In the genomic region with DNA sequence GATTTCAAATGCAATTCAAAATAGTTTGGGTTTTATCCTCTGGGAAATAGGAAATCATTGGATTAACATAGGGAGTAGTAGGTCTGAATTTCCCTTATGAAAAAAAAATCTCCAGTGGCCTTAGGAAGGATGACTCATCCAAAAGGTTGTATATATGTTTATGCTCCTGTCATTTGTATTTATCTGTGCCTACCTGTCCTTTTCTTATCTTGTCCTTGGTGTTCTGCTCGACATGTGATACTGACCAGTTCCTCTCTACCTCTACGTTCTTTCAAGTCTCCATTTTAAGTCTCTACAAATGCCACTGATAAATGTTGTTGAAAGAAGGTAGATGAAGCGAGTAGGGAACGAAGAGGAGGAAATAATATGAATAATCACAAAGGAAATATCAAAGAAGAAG, we compare ENCODE assay signal across 19 cellular contexts. TPM values are rescaled to one million over a fixed set of nuclear protein-coding genes. Genes with fewer than 3 reads are reported as not detected.
"Had no signal": no experiment of that assay in that cellular context is flagged by ENCODE, and none has a peak within 500 bp of the region (broad histone marks: within the 10 kb centered on the region; RNA-seq: fewer than 3 reads in every experiment).

No MANE protein-coding gene starts in this region.

- H3K27me3 ChIP-seq: heart left ventricle, neutrophil, right atrium auricular region, tibial artery, upper lobe of right lung, vagina had no signal

- H3K4me3 ChIP-seq: coronary artery, heart left ventricle, right atrium auricular region, tibial artery, upper lobe of right lung, vagina had no signal

- H3K27ac Mint-ChIP-seq: endodermal cell; naive thymus-derived CD8-positive, alpha-beta T cell; stimulated activated effector memory CD8-positive, alpha-beta T cell treated with anti-CD3 and anti-CD28 coated beads, Interleukin-12 subunit alpha, Interleukin-12 subunit beta, amount 100 ng/mL, for 72 hours had no signal

- ATAC-seq: heart left ventricle; naive thymus-derived CD8-positive, alpha-beta T cell; stimulated activated effector memory CD8-positive, alpha-beta T cell treated with anti-CD3 and anti-CD28 coated beads, Interleukin-12 subunit alpha, Interleukin-12 subunit beta, amount 100 ng/mL, for 72 hours; stimulated activated naive CD8-positive, alpha-beta T cell treated with anti-CD3 and anti-CD28 coated beads, Interleukin-15, Interleukin-2, amounts not matched to agents 100 U/mL and 50 U/mL, for 24 hours; upper lobe of right lung had no signal

- H3K4me1 Mint-ChIP-seq: naive thymus-derived CD8-positive, alpha-beta T cell; stimulated activated effector memory CD8-positive, alpha-beta T cell treated with anti-CD3 and anti-CD28 coated beads, Interleukin-12 subunit alpha, Interleukin-12 subunit beta, amount 100 ng/mL, for 72 hours had no signal

- H3K36me3 ChIP-seq: heart left ventricle, neutrophil, right atrium auricular region, tibial artery, upper lobe of right lung, vagina had no signal

- H3K36me3 Mint-ChIP-seq: naive thymus-derived CD8-positive, alpha-beta T cell; stimulated activated effector memory CD8-positive, alpha-beta T cell treated with anti-CD3 and anti-CD28 coated beads, Interleukin-12 subunit alpha, Interleukin-12 subunit beta, amount 100 ng/mL, for 72 hours had no signal

- H3K27ac ChIP-seq: coronary artery, heart left ventricle, neutrophil, right atrium auricular region, tibial artery, upper lobe of right lung, vagina had no signal

- H3K9me3 ChIP-seq: heart left ventricle, neutrophil, right atrium auricular region, tibial artery, upper lobe of right lung, vagina had no signal

- H3K4me1 ChIP-seq: upper lobe of right lung, vagina had no signal

- H3K27me3 Mint-ChIP-seq: naive thymus-derived CD8-positive, alpha-beta T cell had no signal

- DNase-seq: effector CD4-positive, alpha-beta T cell; endodermal cell; foreskin melanocyte; heart left ventricle; hypothalamus; kidney glomerular epithelial cell; mammary epithelial cell; naive thymus-derived CD8-positive, alpha-beta T cell; posterior cingulate gyrus; stimulated activated CD4-positive, alpha-beta T cell treated with anti-CD3 and anti-CD28 coated beads, Interleukin-4, amount 100 ng/mL, for 1 hour; stimulated activated CD8-positive, alpha-beta memory T cell treated with anti-CD3 and anti-CD28 coated beads, Interleukin-4, amount 100 ng/mL, for 48 hours; stimulated activated naive CD8-positive, alpha-beta T cell treated with anti-CD3 and anti-CD28 coated beads, Interleukin-15, Interleukin-2, amounts not matched to agents 100 U/mL and 50 U/mL, for 24 hours; tibial artery; upper lobe of right lung had no signal

- H3K4me3 Mint-ChIP-seq: endodermal cell; naive thymus-derived CD8-positive, alpha-beta T cell; stimulated activated effector memory CD8-positive, alpha-beta T cell treated with anti-CD3 and anti-CD28 coated beads, Interleukin-12 subunit alpha, Interleukin-12 subunit beta, amount 100 ng/mL, for 72 hours had no signal

- H3K9me3 Mint-ChIP-seq: endodermal cell had no signal

RNA-seq across cellular contexts. Expression of a gene that starts 3.0 kb away (rescaled TPM):
- total RNA-seq: naive thymus-derived CD8-positive, alpha-beta T cell had no signal
